9 cellular contexts compared by ENCODE assay signal in the genomic region with DNA sequence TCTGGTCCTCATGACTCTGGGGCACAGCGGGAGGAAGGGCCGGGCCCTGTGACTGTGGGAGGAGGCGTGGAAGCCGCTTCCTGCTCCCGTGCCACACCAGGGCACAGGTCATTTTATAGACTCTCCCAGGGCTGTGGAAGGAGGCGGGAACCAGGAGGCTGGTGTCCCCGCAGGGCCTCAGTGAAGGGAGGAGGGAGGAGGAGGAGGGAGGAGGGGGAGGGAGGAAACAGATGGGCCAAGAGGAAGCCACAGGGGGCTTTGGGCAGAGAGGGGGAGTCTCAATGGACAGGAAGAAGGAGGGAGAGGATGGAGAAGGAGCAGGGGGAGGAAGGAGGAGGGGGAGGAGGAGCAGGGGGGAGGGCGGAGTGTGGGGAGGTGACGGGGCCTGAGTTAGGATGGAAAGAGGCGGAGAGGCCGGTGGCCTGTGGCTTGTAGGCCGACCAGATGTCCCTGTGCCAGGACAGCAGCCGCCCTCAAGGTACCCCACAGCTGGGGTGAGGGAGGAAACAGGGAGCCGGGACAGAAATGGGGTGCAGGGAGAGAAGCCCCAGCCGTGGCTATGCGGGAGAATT. TPM values are rescaled to one million over a fixed set of nuclear protein-coding genes. Genes with fewer than 3 reads are reported as not detected.
A peak's percentile ranks its signal among the peaks of the same experiment; 100 is the strongest.
DNase-seq lines count a peak whose midpoint lies in the region; ATAC-seq and TF ChIP-seq lines count a peak whose summit lies in the region.
"Had no signal": no experiment of that assay in that cellular context is flagged by ENCODE, and none has a peak within 500 bp of the region (broad histone marks: within the 10 kb centered on the region; RNA-seq: fewer than 3 reads in every experiment).

No MANE protein-coding gene starts in this region.

- H3K4me3 Mint-ChIP-seq in activated CD4-positive, alpha-beta memory T cell treated with anti-CD3 and anti-CD28 coated beads for 36 hours: peak overlapping the region; percentile 46
- H3K4me3 Mint-ChIP-seq in activated CD4-positive, alpha-beta memory T cell treated with anti-CD3 and anti-CD28 coated beads, Interleukin-2, amount 10 ng/mL, durations not matched to agents 7 days and 5 days: no peak overlapping the region

- 26% methylated on average over 8 of the region's 16 CpGs for WGBS in right lobe of liver (ENCODE audit: insufficient coverage, low coverage, low lambda C conversion rate, missing lambda C conversion rate)

- H3K4me1 Mint-ChIP-seq in activated CD4-positive, alpha-beta memory T cell treated with anti-CD3 and anti-CD28 coated beads for 36 hours (ENCODE audit: low read depth): peaks cover 6% of the 10 kb centered on the region
- peaks cover 10% of the 10 kb centered on the region for H3K4me1 Mint-ChIP-seq in activated CD4-positive, alpha-beta memory T cell treated with anti-CD3 and anti-CD28 coated beads, Interleukin-2, amount 10 ng/mL, durations not matched to agents 7 days and 5 days

- H3K27ac ChIP-seq in coronary artery (peak overlapping the region in 1 of 2 donors; percentile 7), right lobe of liver (peak overlapping the region in 2 of 3 donors; percentile 77 to 81), thoracic aorta (no peak overlapping the region)

- intact Hi-C loops in activated CD4-positive, alpha-beta memory T cell treated with anti-CD3 and anti-CD28 coated beads for 36 hours (cut with micrococcal nuclease): no loop called here
- intact Hi-C loops in right lobe of liver (cut with DNase I): no loop called here

- no peaks in the 10 kb centered on the region for H3K27me3 Mint-ChIP-seq in activated CD4-positive, alpha-beta memory T cell treated with anti-CD3 and anti-CD28 coated beads for 36 hours
- H3K27me3 Mint-ChIP-seq in activated CD4-positive, alpha-beta memory T cell treated with anti-CD3 and anti-CD28 coated beads, Interleukin-2, amount 10 ng/mL, durations not matched to agents 7 days and 5 days: no peaks in the 10 kb centered on the region

- H3K4me3 ChIP-seq in coronary artery (peak overlapping the region; percentile 74), right lobe of liver (peak overlapping the region; percentile 65 to 91 (median 72)), thoracic aorta (peak overlapping the region; percentile 68)

- H3K9me3 ChIP-seq in right lobe of liver (no peaks in the 10 kb centered on the region), thoracic aorta (no peaks in the 10 kb centered on the region)

- no peaks in the 10 kb centered on the region for H3K9me3 Mint-ChIP-seq in activated CD4-positive, alpha-beta memory T cell treated with anti-CD3 and anti-CD28 coated beads for 36 hours
- no peaks in the 10 kb centered on the region for H3K9me3 Mint-ChIP-seq in activated CD4-positive, alpha-beta memory T cell treated with anti-CD3 and anti-CD28 coated beads, Interleukin-2, amount 10 ng/mL, durations not matched to agents 7 days and 5 days

- TF ChIP-seq CTCF in coronary artery (IDR thresholded peaks at IDR 0.05) (no peak), right lobe of liver (IDR thresholded peaks at IDR 0.05) (no peak), thoracic aorta (IDR thresholded peaks at IDR 0.05) (no peak)

- H3K36me3 Mint-ChIP-seq in activated CD4-positive, alpha-beta memory T cell treated with anti-CD3 and anti-CD28 coated beads for 36 hours: no peaks in the 10 kb centered on the region
- no peaks in the 10 kb centered on the region for H3K36me3 Mint-ChIP-seq in activated CD4-positive, alpha-beta memory T cell treated with anti-CD3 and anti-CD28 coated beads, Interleukin-2, amount 10 ng/mL, durations not matched to agents 7 days and 5 days (ENCODE audit: low read depth)

- H3K4me1 ChIP-seq in right lobe of liver (peaks cover 0 to 7% (median 3%) of the 10 kb centered on the region in 4 donors), thoracic aorta (ENCODE audit: control insufficient read depth in 1 of 2, low read depth in 2 of 2) (peaks cover 3 to 15% of the 10 kb centered on the region in 2 donors)

- no peak overlapping the region for H3K27ac Mint-ChIP-seq in activated CD4-positive, alpha-beta memory T cell treated with anti-CD3 and anti-CD28 coated beads for 36 hours
- H3K27ac Mint-ChIP-seq in activated CD4-positive, alpha-beta memory T cell treated with anti-CD3 and anti-CD28 coated beads, Interleukin-2, amount 10 ng/mL, durations not matched to agents 7 days and 5 days: no peak overlapping the region

- H3K36me3 ChIP-seq in right lobe of liver: no peaks in the 10 kb centered on the region
- no peaks in the 10 kb centered on the region for H3K36me3 ChIP-seq in thoracic aorta

- POLR2A ChIA-PET in activated CD4-positive, alpha-beta memory T cell treated with anti-CD3 and anti-CD28 coated beads for 36 hours (lab: Charles Lee): no interaction called here
- POLR2A ChIA-PET in activated CD4-positive, alpha-beta memory T cell treated with anti-CD3 and anti-CD28 coated beads, Interleukin-2, amount 10 ng/mL, durations not matched to agents 7 days and 5 days (lab: Charles Lee): no interaction called here

- no peak for TF ChIP-seq POLR2A in right lobe of liver (IDR thresholded peaks at IDR 0.05)

- H3K27me3 ChIP-seq in right lobe of liver: no peaks in the 10 kb centered on the region
- no peaks in the 10 kb centered on the region for H3K27me3 ChIP-seq in thoracic aorta (replicated peaks; ENCODE audit: insufficient read depth)

- DNase-seq in activated CD4-positive, alpha-beta memory T cell treated with anti-CD3 and anti-CD28 coated beads for 36 hours: no peak
- DNase-seq in activated CD4-positive, alpha-beta memory T cell treated with anti-CD3 and anti-CD28 coated beads, Interleukin-2, amount 10 ng/mL, durations not matched to agents 7 days and 5 days: no peak
- DNase-seq in coronary artery (ENCODE audit: low spot score) (no peak), right lobe of liver (peak; percentile 76 to 88 (median 86)), thoracic aorta (ENCODE audit: low spot score) (no peak), NCI-H1417 (lab: John Stamatoyannopoulos, UW) (no peak), T-helper 9 cell (no peak), NCI-H2107 treated with DMSO at 0.1 percent for 48 hours (lab: John Stamatoyannopoulos, UW; ENCODE audit: unreplicated experiment) (no peak)
- DNase-seq: MM.1S had no signal

- CTCF ChIA-PET in activated CD4-positive, alpha-beta memory T cell treated with anti-CD3 and anti-CD28 coated beads for 36 hours (lab: Charles Lee): no interaction called here
- CTCF ChIA-PET in activated CD4-positive, alpha-beta memory T cell treated with anti-CD3 and anti-CD28 coated beads, Interleukin-2, amount 10 ng/mL, durations not matched to agents 7 days and 5 days (lab: Charles Lee): no interaction called here

- ATAC-seq in right lobe of liver: peak; percentile 74 to 83 (median 78)
- no peak for ATAC-seq in thoracic aorta (ENCODE audit: insufficient number of reproducible peaks, low FRiP score, low read depth)

RNA-seq across cellular contexts. Expression of a gene that starts 6.2 kb away (rescaled TPM):
- 10 to 100 TPM; 42.2 to 46.5 TPM for total RNA-seq in activated CD4-positive, alpha-beta memory T cell treated with anti-CD3 and anti-CD28 coated beads for 36 hours
- total RNA-seq in activated CD4-positive, alpha-beta memory T cell treated with anti-CD3 and anti-CD28 coated beads, Interleukin-2, amount 10 ng/mL, durations not matched to agents 7 days and 5 days: 10 to 100 TPM; 34.5 to 35.5 TPM
- total RNA-seq in right lobe of liver (10 to 100 TPM in 1 of 6 experiments, 1 to 10 TPM in 5; 3.4 to 11.2 (median 5.1) TPM), thoracic aorta (10 to 100 TPM; 14.5 to 29.0 TPM)

RNA-seq across cellular contexts. Expression of a gene that starts 43.6 kb away (rescaled TPM):
- 10 to 100 TPM; 60.0 to 62.4 TPM for total RNA-seq in activated CD4-positive, alpha-beta memory T cell treated with anti-CD3 and anti-CD28 coated beads for 36 hours
- total RNA-seq in activated CD4-positive, alpha-beta memory T cell treated with anti-CD3 and anti-CD28 coated beads, Interleukin-2, amount 10 ng/mL, durations not matched to agents 7 days and 5 days: 10 to 100 TPM; 46.2 to 46.7 TPM
- 10 to 100 TPM; 20.9 to 32.8 (median 23.2) TPM for total RNA-seq in right lobe of liver
- total RNA-seq in thoracic aorta: 10 to 100 TPM; 32.6 to 33.5 TPM

Comparison
In these comparisons a context has a peak if more than half of its experiments do, and no peak if none do; other contexts are left out.
1. DNase-seq: peak in right lobe of liver (3 of 3); none in activated CD4-positive, alpha-beta memory T cell treated with anti-CD3 and anti-CD28 coated beads for 36 hours (single experiment), activated CD4-positive, alpha-beta memory T cell treated with anti-CD3 and anti-CD28 coated beads, Interleukin-2, amount 10 ng/mL, durations not matched to agents 7 days and 5 days (single experiment), coronary artery (single experiment), thoracic aorta (single experiment), NCI-H1417 (0 of 3), T-helper 9 cell (single experiment) and NCI-H2107 treated with DMSO at 0.1 percent for 48 hours (single experiment).
2. H3K27ac ChIP-seq: peak in right lobe of liver (2 of 3); none in thoracic aorta (0 of 2).
3. Peak in every context shown above with its lines, with median percentiles within 50 percentile points of each other: H3K4me3 ChIP-seq.